In the genomic region with DNA sequence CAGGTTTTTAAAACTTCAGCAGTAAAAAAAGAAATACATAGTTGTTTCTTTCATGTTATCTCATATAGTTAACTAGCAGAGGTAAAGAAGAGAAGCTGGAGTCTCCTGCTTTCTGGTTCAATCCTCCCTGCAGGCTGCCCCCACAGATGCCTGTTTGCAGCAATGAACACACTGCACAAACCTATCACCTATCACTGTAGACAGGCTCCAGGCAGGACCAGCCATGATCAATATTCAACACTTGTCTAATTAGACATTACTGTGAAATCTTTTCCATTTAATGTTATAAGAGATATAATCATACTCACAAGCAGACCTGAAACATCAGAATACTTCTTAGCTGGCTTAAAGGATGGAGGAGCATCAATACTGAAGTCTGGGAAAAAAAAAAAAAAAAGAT, we compare ENCODE assay signal across 16 cellular contexts. TPM values are rescaled to one million over a fixed set of nuclear protein-coding genes. Genes with fewer than 3 reads are reported as not detected.
DNase-seq lines count a peak whose midpoint lies in the region; ATAC-seq, FAIRE-seq and TF ChIP-seq lines count a peak whose summit lies in the region.
"Had no signal": no experiment of that assay in that cellular context is flagged by ENCODE, and none has a peak within 500 bp of the region (broad histone marks: within the 10 kb centered on the region; RNA-seq: fewer than 3 reads in every experiment).

No MANE protein-coding gene starts in this region.

- TF ChIP-seq POLR2A in GM12878 (IDR thresholded peaks at IDR 0.05; ENCODE audit: low read depth, low read length) = no peak

- H3F3A ChIP-seq in GM23248 (ENCODE audit: insufficient read depth) = peaks cover 23% of the 10 kb centered on the region

- TF ChIP-seq CTCF in A673 (conservative IDR thresholded peaks at IDR 0.05; ENCODE audit: low read depth, low read length) (no peak), GM12878 (IDR thresholded peaks at IDR 0.05 in 2 of 3, conservative IDR thresholded peaks at IDR 0.05 in 1 of 3; ENCODE audit: control insufficient read depth in 2 of 3, extremely low read depth in 1 of 3, insufficient read depth in 1 of 3, low read depth in 3 of 3, low read length in 3 of 3) (no peak), keratinocyte (optimal IDR thresholded peaks at IDR 0.05 in 1 of 3, IDR thresholded peaks at IDR 0.05 in 1 of 3, conservative IDR thresholded peaks at IDR 0.05 in 1 of 3; ENCODE audit: extremely low read depth in 1 of 3, insufficient read depth in 2 of 3, low read length in 3 of 3) (no peak), GM13977 (IDR thresholded peaks at IDR 0.05; ENCODE audit: extremely low read depth, insufficient read depth, missing control alignments) (no peak)
- no peak for TF ChIP-seq CTCF in CD8-positive, alpha-beta T cell (IDR thresholded peaks at IDR 0.05)
- TF ChIP-seq CTCF in CD4-positive, alpha-beta T cell (IDR thresholded peaks at IDR 0.05) = no peak

- H3K4me3 Mint-ChIP-seq in CD8-positive, alpha-beta T cell = no peak overlapping the region
- H3K4me3 Mint-ChIP-seq in CD4-positive, alpha-beta T cell = no peak overlapping the region

- peaks cover 10% of the 10 kb centered on the region for H3K4me1 Mint-ChIP-seq in CD8-positive, alpha-beta T cell (ENCODE audit: low read depth)
- peaks cover 17% of the 10 kb centered on the region for H3K4me1 Mint-ChIP-seq in CD4-positive, alpha-beta T cell (ENCODE audit: low read depth)

- no peaks in the 10 kb centered on the region for H3K9me3 ChIP-seq in A673 (ENCODE audit: low read depth, low read length, poor library complexity, severe bottlenecking)
- H3K9me3 ChIP-seq in GM23248 (ENCODE audit: low read depth) = no peaks in the 10 kb centered on the region
- H3K9me3 ChIP-seq in GM12878 (replicated peaks; ENCODE audit: control insufficient read depth, insufficient read depth, low read length) = no peaks in the 10 kb centered on the region
- no peaks in the 10 kb centered on the region for H3K9me3 ChIP-seq in keratinocyte (ENCODE audit: control insufficient read depth, low read depth, low read length)
- H3K9me3 ChIP-seq in CD8-positive, alpha-beta T cell (ENCODE audit: low read length) = no peaks in the 10 kb centered on the region
- H3K9me3 ChIP-seq in CD4-positive, alpha-beta T cell (ENCODE audit: control insufficient read depth, low read length) = no peaks in the 10 kb centered on the region
- H3K9me3 ChIP-seq: BE2C, pancreas, spleen had no signal

- BruUV-seq in A673 (replicated peaks; lab: Mats Ljungman, UMichigan) (TSS peak; percentile 66), GM12878 (replicated peaks; lab: Mats Ljungman, UMichigan) (no TSS peak)

- H3K27me3 ChIP-seq in A673 (replicated peaks; ENCODE audit: insufficient read depth, low read depth, low read length, poor library complexity) (no peaks in the 10 kb centered on the region), GM23248 (replicated peaks; ENCODE audit: insufficient read depth) (no peaks in the 10 kb centered on the region), GM12878 (replicated peaks in 1 of 2; ENCODE audit: control insufficient read depth in 2 of 2, insufficient read depth in 2 of 2, low read length in 1 of 2) (no peaks in the 10 kb centered on the region), keratinocyte (ENCODE audit: control insufficient read depth, extremely low read depth, insufficient read depth, low read length) (no peaks in the 10 kb centered on the region)
- H3K27me3 ChIP-seq in CD8-positive, alpha-beta T cell (ENCODE audit: insufficient read depth, low read length) = no peaks in the 10 kb centered on the region
- H3K27me3 ChIP-seq in CD4-positive, alpha-beta T cell (ENCODE audit: control insufficient read depth, insufficient read depth, low read length) = no peaks in the 10 kb centered on the region
- H3K27me3 ChIP-seq: BE2C, pancreas, spleen had no signal

- H3K9ac ChIP-seq in GM23248 = peak overlapping the region; percentile 63
- H3K9ac ChIP-seq in GM12878 (ENCODE audit: control insufficient read depth, insufficient read depth, low read length) = no peak overlapping the region
- peak overlapping the region; percentile 90 for H3K9ac ChIP-seq in keratinocyte (ENCODE audit: control insufficient read depth, extremely low read depth, insufficient read depth, low read length)

- H3K36me3 ChIP-seq in A673 (ENCODE audit: insufficient read depth, low read length, poor library complexity, severe bottlenecking) (no peaks in the 10 kb centered on the region), GM23248 (ENCODE audit: low read depth) (no peaks in the 10 kb centered on the region), GM12878 (ENCODE audit: control insufficient read depth in 2 of 2, insufficient read depth in 2 of 2, low read length in 1 of 2) (no peaks in the 10 kb centered on the region; a peak in 2 of 4 replicates), keratinocyte (ENCODE audit: control insufficient read depth in 2 of 2, extremely low read depth in 1 of 2, insufficient read depth in 2 of 2, low read length in 2 of 2) (peaks cover 7 to 22% of the 10 kb centered on the region in 2 experiments)
- no peaks in the 10 kb centered on the region for H3K36me3 ChIP-seq in CD8-positive, alpha-beta T cell (ENCODE audit: insufficient read depth, low read length)
- H3K36me3 ChIP-seq: BE2C, pancreas had no signal

- H2AFZ ChIP-seq in GM23248 (peak overlapping the region; percentile 56), GM12878 (ENCODE audit: control insufficient read depth, low read depth, low read length) (no peak overlapping the region), keratinocyte (ENCODE audit: control insufficient read depth, low read length) (no peak overlapping the region)

- dilution Hi-C loops in keratinocyte (cut with MboI; ENCODE audit: extremely low pct_ligation_motif_present, low sequenced_read_pairs) = no loop called here

- peak; percentile 46; the same call in 2 of the 3 replicates for ATAC-seq in GM12878
- no peak for ATAC-seq in CD8-positive, alpha-beta T cell
- no peak for ATAC-seq in CD4-positive, alpha-beta T cell (ENCODE audit: poor library complexity)

- RAD21 ChIA-PET in GM12878 (lab: Charles Lee; ENCODE audit: unreplicated experiment) = interaction anchor here (0.8 to 4.9 kb wide), 20 partner anchors 8 to 358 kb away, joined by 3 to 57 read pairs (median 6); partner anchors contain the start of gene INO80C

- DNase-seq in A673 (ENCODE audit: low spot score) (no peak), GM23248 (no peak), GM12878 (ENCODE audit: low read depth, low spot score) (no peak), keratinocyte (ENCODE audit: low read depth, low spot score) (no peak), GM13977 (ENCODE audit: low spot score) (no peak), NCI-H510A (lab: John Stamatoyannopoulos, UW) (no peak)
- DNase-seq in CD8-positive, alpha-beta T cell = no peak
- no peak for DNase-seq in CD4-positive, alpha-beta T cell
- DNase-seq: BE2C, midbrain, NCI-H1417, NCI-H2171 treated with DMSO at 0.1 percent for 48 hours, pancreas, Right ventricle myocardium superior, spleen had no signal

- H3K9me2 ChIP-seq in GM23248 (ENCODE audit: insufficient read depth) = no peaks in the 10 kb centered on the region

- POLR2A ChIA-PET in A673 (lab: Charles Lee; ENCODE audit: low non-redundant PET) = interaction anchor here (0.7 kb wide), 1 partner anchor 15 kb away, joined by 8 read pairs; no protein-coding TSS in a partner anchor
- POLR2A ChIA-PET in GM12878 (lab: Charles Lee) = interaction anchor here (0.6 to 8.2 kb wide), 6 partner anchors 12 to 64 kb away, joined by 3 to 106 read pairs (median 6); partner anchors contain the start of gene INO80C
- POLR2A ChIA-PET in CD8-positive, alpha-beta T cell (lab: Charles Lee) = no interaction called here
- POLR2A ChIA-PET in CD4-positive, alpha-beta T cell (lab: Charles Lee) = no interaction called here

- FAIRE-seq in GM12878 (lab: Jason Lieb, UNC) = no peak
- no peak for FAIRE-seq in keratinocyte (lab: Jason Lieb, UNC)
- FAIRE-seq: H1, pancreas had no signal

- TF ChIP-seq EP300 in GM12878 (IDR thresholded peaks at IDR 0.05; ENCODE audit: borderline replicate concordance in 1 of 2, control insufficient read depth in 1 of 2, low read depth in 2 of 2, low read length in 2 of 2) = no peak

- no peaks in the 10 kb centered on the region for H3K9me1 ChIP-seq in keratinocyte (ENCODE audit: control insufficient read depth, extremely low read depth, insufficient read depth, low read length)

- H3K36me3 Mint-ChIP-seq in CD8-positive, alpha-beta T cell = peaks cover 45% of the 10 kb centered on the region
- H3K36me3 Mint-ChIP-seq in CD4-positive, alpha-beta T cell (ENCODE audit: low read depth) = peaks cover 70% of the 10 kb centered on the region

- TF ChIP-seq RAD21 in GM12878 (IDR thresholded peaks at IDR 0.05; ENCODE audit: insufficient read depth, low read depth, low read length) = no peak

- H3K4me2 ChIP-seq in GM23248 (ENCODE audit: unreplicated experiment) (peak overlapping the region; percentile 86), GM12878 (ENCODE audit: control insufficient read depth, insufficient read depth) (no peak overlapping the region), keratinocyte (ENCODE audit: control insufficient read depth, extremely low read depth, insufficient read depth, low read depth, low read length) (peak overlapping the region; percentile 91)

- no peaks in the 10 kb centered on the region for H4K20me1 ChIP-seq in GM23248 (ENCODE audit: insufficient read depth)
- H4K20me1 ChIP-seq in GM12878 (ENCODE audit: control insufficient read depth, insufficient read depth) = no peaks in the 10 kb centered on the region
- H4K20me1 ChIP-seq in keratinocyte (ENCODE audit: control insufficient read depth, extremely low read depth, insufficient read depth, low read length) = no peaks in the 10 kb centered on the region

- no peaks in the 10 kb centered on the region for H3K9me3 Mint-ChIP-seq in CD8-positive, alpha-beta T cell
- no peaks in the 10 kb centered on the region for H3K9me3 Mint-ChIP-seq in CD4-positive, alpha-beta T cell

- no peak overlapping the region for H3K27ac Mint-ChIP-seq in CD8-positive, alpha-beta T cell
- H3K27ac Mint-ChIP-seq in CD4-positive, alpha-beta T cell = no peak overlapping the region

- SMC1A ChIA-PET in GM12878 (lab: Charles Lee; ENCODE audit: uncharacterized antibody, unreplicated experiment) = interaction anchor here (0.7 to 8.1 kb wide), 17 partner anchors 9 to 601 kb away, joined by 3 to 122 read pairs (median 6); partner anchors contain the start of genes GALNT1 and INO80C

- H3K79me2 ChIP-seq in GM23248 (ENCODE audit: insufficient read depth) = 0 out of 2 replicates have a peak, but pooled peaks cover 7% of the 10 kb centered on the region
- no peaks in the 10 kb centered on the region for H3K79me2 ChIP-seq in GM12878 (ENCODE audit: control insufficient read depth, insufficient read depth, low read length)
- peaks cover 63% of the 10 kb centered on the region for H3K79me2 ChIP-seq in keratinocyte (ENCODE audit: control insufficient read depth, insufficient read depth, low read length)

- CTCF ChIA-PET in A673 (lab: Charles Lee) (no interaction called here), GM12878 (lab: Yijun Ruan, JAX) (interaction anchor here (1.2 to 3.7 kb wide), 10 partner anchors 8 to 70 kb away, joined by 3 to 13 read pairs (median 6); no protein-coding TSS in a partner anchor)
- CTCF ChIA-PET in CD8-positive, alpha-beta T cell (lab: Charles Lee) = no interaction called here
- CTCF ChIA-PET in CD4-positive, alpha-beta T cell (lab: Charles Lee) = no interaction called here

- no peaks in the 10 kb centered on the region for H3K4me1 ChIP-seq in A673 (ENCODE audit: insufficient read depth, low read length, poor library complexity, severe bottlenecking)
- peaks cover 21% of the 10 kb centered on the region for H3K4me1 ChIP-seq in GM23248 (ENCODE audit: insufficient read depth)
- no peaks in the 10 kb centered on the region for H3K4me1 ChIP-seq in GM12878 (ENCODE audit: control insufficient read depth, insufficient read depth, low read length)
- peaks cover 40% of the 10 kb centered on the region for H3K4me1 ChIP-seq in keratinocyte (ENCODE audit: control insufficient read depth, extremely low read depth, insufficient read depth, low read length)
- no peaks in the 10 kb centered on the region for H3K4me1 ChIP-seq in CD8-positive, alpha-beta T cell (ENCODE audit: insufficient read depth, low read length)
- H3K4me1 ChIP-seq: BE2C had no signal

- in situ Hi-C loops in GM23248 (cut with MboI) (no loop called here), GM12878 (cut with MboI) (no loop called here), GM13977 (cut with MboI; ENCODE audit: low pct_unique_long_range_greater_than_20kb, low sequenced_read_pairs, unreplicated experiment) (no loop called here)

- intact Hi-C loops in A673 (cut with micrococcal nuclease; ENCODE audit: unreplicated experiment) (no loop called here), GM12878 (cut with micrococcal nuclease; ENCODE audit: unreplicated experiment) (no loop called here)
- intact Hi-C loops in CD8-positive, alpha-beta T cell (cut with DNase I, micrococcal nuclease) = loop anchor here in 1 of 2 experiments (10.0 kb wide), 1 partner anchor 167 kb away; no protein-coding TSS in a partner anchor
- intact Hi-C loops in CD4-positive, alpha-beta T cell (cut with DNase I, micrococcal nuclease) = no loop called here

- H3K27me3 Mint-ChIP-seq in CD8-positive, alpha-beta T cell (ENCODE audit: low read depth) = no peaks in the 10 kb centered on the region
- H3K27me3 Mint-ChIP-seq in CD4-positive, alpha-beta T cell = no peaks in the 10 kb centered on the region

- H3K4me3 ChIP-seq in A673 (ENCODE audit: low read depth, low read length, poor library complexity, severe bottlenecking) (no peak overlapping the region), GM23248 (peak overlapping the region; percentile 52), GM12878 (no peak overlapping the region), keratinocyte (ENCODE audit: control insufficient read depth in 2 of 3, extremely low read depth in 1 of 3, insufficient read depth in 2 of 3, low read depth in 1 of 3, low read length in 3 of 3) (peak overlapping the region; percentile 63 to 86 (median 78))
- H3K4me3 ChIP-seq in CD8-positive, alpha-beta T cell (ENCODE audit: low read depth, low read length) = no peak overlapping the region
- H3K4me3 ChIP-seq: pancreas, spleen had no signal

- no peak overlapping the region for H3K27ac ChIP-seq in A673 (ENCODE audit: low read depth, low read length, poor library complexity, severe bottlenecking)
- peak overlapping the region; percentile 88 for H3K27ac ChIP-seq in GM23248
- no peak overlapping the region for H3K27ac ChIP-seq in GM12878 (ENCODE audit: control insufficient read depth, insufficient read depth)
- H3K27ac ChIP-seq in keratinocyte (ENCODE audit: control insufficient read depth, insufficient read depth, low read length) = peak overlapping the region; percentile 98
- H3K27ac ChIP-seq in CD8-positive, alpha-beta T cell (ENCODE audit: low read depth, low read length) = no peak overlapping the region
- H3K27ac ChIP-seq in CD4-positive, alpha-beta T cell (ENCODE audit: low read depth, low read length) = no peak overlapping the region
- H3K27ac ChIP-seq: pancreas had no signal

RNA-seq across cellular contexts. Expression of gene INO80C, which starts 19.8 kb away (rescaled TPM):
- total RNA-seq in A673 (2021) (31.3 and 36.6 TPM in 2 replicates), GM12878 (2014; rRNA removed) (9.8 and 9.9 TPM in 2 replicates), GM12878 (2014; rRNA removed; fragmentation: Illumina TruSeq; extraction: Trizol) (16.0 and 18.1 TPM in 2 replicates), GM12878 (2021) (29.3 and 30.7 TPM in 2 replicates)
- 0.97 and 2.3 TPM in 2 replicates for total RNA-seq in GM23248 (2014; rRNA removed; shearing (Covaris generic))
- polyA plus RNA-seq in GM23248 (2016; fragmentation: Nextera tagmentation; extraction: Ambion mirVana) (9.0 and 9.4 TPM in 2 replicates), GM12878 (2011; rRNA removed) (31.3 and 31.6 TPM in 2 replicates), GM12878 (2014; fragmentation: Illumina TruSeq; extraction: Trizol) (32.8 and 34.2 TPM in 2 replicates), GM12878 (2014; fragmentation: Nextera tagmentation; extraction: Ambion mirVana) (10 to 100 TPM; 25.0 to 31.6 TPM), GM12878 (2014; rRNA removed) (29.7 and 43.2 TPM in 2 replicates), GM12878 (2016; fragmentation: Nextera tagmentation; extraction: Ambion mirVana) (10 to 100 TPM; 28.3 to 30.9 TPM), keratinocyte (41.6 to 54.7 TPM (median 43.7 TPM) in 3 replicates)
- 39.2 and 40.2 TPM in 2 replicates for total RNA-seq in GM12878 (2013; cell fraction: nucleolus; rRNA removed)
- polyA plus RNA-seq in GM12878 (2011; ENCODE audit: low read depth) = 17.9 TPM
- 27.9 and 34.4 TPM in 2 replicates for polyA plus RNA-seq in GM12878 (2011; cell fraction: cytosol; rRNA removed)
- 29.8 and 31.2 TPM in 2 replicates for polyA plus RNA-seq in GM12878 (2011; cell fraction: nucleus; rRNA removed)
- 15.2 and 16.8 TPM in 2 replicates for polyA plus RNA-seq in GM12878 (2012)
- 13.2 and 19.6 TPM in 2 replicates for polyA minus RNA-seq in GM12878 (2011; rRNA and poly(A)+ RNA removed)
- 4.9 and 10.4 TPM in 2 replicates for polyA minus RNA-seq in GM12878 (2011; cell fraction: cytosol; rRNA and poly(A)+ RNA removed)
- polyA minus RNA-seq in GM12878 (2011; cell fraction: nucleus; rRNA and poly(A)+ RNA removed) = 9.2 and 15.2 TPM in 2 replicates
- polyA plus RNA-seq in keratinocyte (2011; ENCODE audit: low read depth) = 24.0 TPM
- polyA plus RNA-seq in keratinocyte (2011; cell fraction: cytosol; rRNA removed) = 30.4 and 32.9 TPM in 2 replicates
- 48.2 and 56.9 TPM in 2 replicates for polyA plus RNA-seq in keratinocyte (2011; cell fraction: nucleus; rRNA removed)
- polyA plus RNA-seq in keratinocyte (2012; ENCODE audit: low replicate concordance) = 27.2 and 40.3 TPM in 2 replicates
- 19.7 to 32.4 TPM (median 20.8 TPM) in 3 replicates for polyA minus RNA-seq in keratinocyte
- polyA minus RNA-seq in keratinocyte (2011; cell fraction: cytosol; rRNA and poly(A)+ RNA removed) = 24.6 TPM
- polyA minus RNA-seq in keratinocyte (2011; cell fraction: nucleus; rRNA and poly(A)+ RNA removed) = 12.5 and 15.1 TPM in 2 replicates
- 10 to 100 TPM; 20.1 to 22.1 TPM for total RNA-seq in CD8-positive, alpha-beta T cell
- 10 to 100 TPM; 13.0 to 16.0 TPM for total RNA-seq in CD4-positive, alpha-beta T cell

Comparison
In these comparisons a context has a peak if more than half of its experiments do, and no peak if none do; other contexts are left out.
1. H3K27ac ChIP-seq: peak in GM23248 (single experiment) and keratinocyte (single experiment); none in A673 (single experiment), GM12878 (single experiment), CD8-positive, alpha-beta T cell (single experiment) and CD4-positive, alpha-beta T cell (single experiment).
2. H3K4me3 ChIP-seq: peak in GM23248 (single experiment) and keratinocyte (3 of 3); none in A673 (single experiment), GM12878 (single experiment) and CD8-positive, alpha-beta T cell (single experiment).
3. POLR2A ChIA-PET loops: an anchor here in A673 (0.7 kb wide) and GM12878 (0.6 to 8.2 kb wide); none called in CD8-positive, alpha-beta T cell and CD4-positive, alpha-beta T cell.